Comparison of ENCODE assay signal across 21 cellular contexts in the genomic region with DNA sequence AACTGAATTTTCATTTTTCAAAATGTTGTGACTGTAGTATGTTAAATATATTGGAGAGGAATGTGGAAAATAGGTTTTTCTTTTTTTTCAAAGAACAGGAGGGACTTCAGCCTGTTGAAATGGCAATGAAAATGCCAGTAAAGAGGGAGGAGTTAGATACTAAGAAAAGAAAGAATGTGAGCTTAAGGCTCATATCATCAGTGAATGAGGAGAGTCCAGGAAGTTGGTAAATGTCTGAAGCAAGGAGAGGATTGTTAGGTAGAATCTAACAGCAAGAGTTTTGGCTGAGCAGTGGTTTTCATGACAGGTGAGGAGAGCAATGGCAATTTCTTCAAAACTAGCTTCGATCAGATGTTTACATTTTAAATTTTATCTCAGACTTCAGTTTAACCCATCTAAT. TPM values are rescaled to one million over a fixed set of nuclear protein-coding genes. Genes with fewer than 3 reads are reported as not detected.
"Had no signal": no experiment of that assay in that cellular context is flagged by ENCODE, and none has a peak within 500 bp of the region (broad histone marks: within the 10 kb centered on the region; RNA-seq: fewer than 3 reads in every experiment).

No MANE protein-coding gene starts in this region.

- H3K4me3 ChIP-seq: gastrocnemius medialis, heart right ventricle, left ventricle myocardium inferior, lung, ovary, right atrium auricular region, sigmoid colon, skin epidermis, stomach had no signal

- H3K36me3 ChIP-seq: gastrocnemius medialis, heart right ventricle, left ventricle myocardium inferior, ovary, right atrium auricular region, sigmoid colon, stomach had no signal

- H3K4me3 Mint-ChIP-seq: dendritic cell treated with granulocyte-macrophage colony-stimulating factor and Interleukin-4, amounts not matched to agents 40 ng/mL and 50 ng/mL, for 4 days; immature natural killer cell; naive B cell; nephron had no signal

- DNase-seq: cerebellar nuclear complex; gastrocnemius medialis; heart right ventricle; immature natural killer cell; left cardiac atrium; left ventricle myocardium inferior; mesenchymal stem cell; naive B cell; nucleus accumbens; ovary; sigmoid colon; stimulated activated CD4-positive, alpha-beta T cell treated with anti-CD3 and anti-CD28 coated beads, Interleukin-12 subunit alpha, Interleukin-12 subunit beta, amount 100 ng/mL, for 4 hours; stimulated activated naive CD4-positive, alpha-beta T cell; stomach; substantia nigra; trophoblast cell had no signal

- H3K27ac Mint-ChIP-seq: dendritic cell treated with granulocyte-macrophage colony-stimulating factor and Interleukin-4, amounts not matched to agents 40 ng/mL and 50 ng/mL, for 4 days; immature natural killer cell; naive B cell; nephron had no signal

- H3K27ac ChIP-seq: gastrocnemius medialis, heart right ventricle, left ventricle myocardium inferior, ovary, right atrium auricular region, sigmoid colon, skin epidermis, stomach had no signal

- H3K36me3 Mint-ChIP-seq: naive B cell had no signal

- H3K4me1 Mint-ChIP-seq: immature natural killer cell, naive B cell, nephron had no signal

- ATAC-seq: gastrocnemius medialis, heart right ventricle, left cardiac atrium had no signal

- H3K9me3 ChIP-seq: gastrocnemius medialis, heart right ventricle, left ventricle myocardium inferior, ovary, right atrium auricular region, sigmoid colon, stomach had no signal

- H3K27me3 Mint-ChIP-seq: dendritic cell treated with granulocyte-macrophage colony-stimulating factor and Interleukin-4, amounts not matched to agents 40 ng/mL and 50 ng/mL, for 4 days; naive B cell had no signal

- H3K4me1 ChIP-seq: gastrocnemius medialis, heart right ventricle, left ventricle myocardium inferior, right atrium auricular region had no signal

- H3K9me3 Mint-ChIP-seq: dendritic cell treated with granulocyte-macrophage colony-stimulating factor and Interleukin-4, amounts not matched to agents 40 ng/mL and 50 ng/mL, for 4 days; nephron had no signal

- H3K27me3 ChIP-seq: gastrocnemius medialis, heart right ventricle, ovary, right atrium auricular region, sigmoid colon, stomach had no signal

RNA-seq across cellular contexts. Expression of a gene that starts 43.0 kb away (rescaled TPM):
- polyA plus RNA-seq: immature natural killer cell had no signal
